8 cellular contexts compared by ENCODE assay signal in genomic region chr19:661427-662196, GRCh38.
DNase-seq lines count a peak whose midpoint lies in the region; ATAC-seq, FAIRE-seq and TF ChIP-seq lines count a peak whose summit lies in the region.

No MANE protein-coding gene starts in this region.

- peaks cover 14% of the 10 kb centered on the region for H3K36me3 Mint-ChIP-seq in T-helper 2 cell treated with Interferon-gamma antibody and Interleukin-4, amounts not matched to agents 5 μg/mL and 100 μg/mL, for 36 hours (ENCODE audit: low read depth)
- H3K36me3 Mint-ChIP-seq in memory B cell = peaks cover 2% of the 10 kb centered on the region
- H3K36me3 Mint-ChIP-seq in stimulated activated naive B cell treated with anti-CD40 and anti-IgM and Interleukin-4, amounts not matched to agents 10 μg/mL and 1 μg/mL and 100 μg/mL, for 72 hours = peaks cover 17 to 20% of the 10 kb centered on the region in 2 donors

- H3K27ac ChIP-seq in brain microvascular endothelial cell = peak overlapping the region; percentile 87

- no peaks in the 10 kb centered on the region for H3K9me3 Mint-ChIP-seq in T-helper 2 cell treated with Interferon-gamma antibody and Interleukin-4, amounts not matched to agents 5 μg/mL and 100 μg/mL, for 36 hours
- no peaks in the 10 kb centered on the region for H3K9me3 Mint-ChIP-seq in memory B cell
- no peaks in the 10 kb centered on the region for H3K9me3 Mint-ChIP-seq in stimulated activated naive B cell treated with anti-CD40 and anti-IgM and Interleukin-4, amounts not matched to agents 10 μg/mL and 1 μg/mL and 100 μg/mL, for 72 hours

- no peaks in the 10 kb centered on the region for H3K27me3 ChIP-seq in brain microvascular endothelial cell (replicated peaks)

- peak overlapping the region; percentile 88 for H3K4me3 ChIP-seq in brain microvascular endothelial cell (ENCODE audit: low read depth, low read length)

- H3K36me3 ChIP-seq in brain microvascular endothelial cell (replicated peaks) = peaks cover 10% of the 10 kb centered on the region

- peak; percentile 41 for ATAC-seq in memory B cell (ENCODE audit: low read depth)
- peak; percentile 58 to 64 for ATAC-seq in stimulated activated naive B cell treated with anti-CD40 and anti-IgM and Interleukin-4, amounts not matched to agents 10 μg/mL and 1 μg/mL and 100 μg/mL, for 72 hours (replicated peaks)

- in situ Hi-C loops in brain microvascular endothelial cell (cut with HindIII; ENCODE audit: low pct_ligation_motif_present, low sequenced_read_pairs) = no loop called here

- peak overlapping the region; percentile 95 for H3K27ac Mint-ChIP-seq in T-helper 2 cell treated with Interferon-gamma antibody and Interleukin-4, amounts not matched to agents 5 μg/mL and 100 μg/mL, for 36 hours
- H3K27ac Mint-ChIP-seq in memory B cell = peak overlapping the region; percentile 92
- peak overlapping the region; percentile 97 for H3K27ac Mint-ChIP-seq in stimulated activated naive B cell treated with anti-CD40 and anti-IgM and Interleukin-4, amounts not matched to agents 10 μg/mL and 1 μg/mL and 100 μg/mL, for 72 hours

- no peak for FAIRE-seq in D721Med (lab: Jason Lieb, UNC)

- peak; percentile 28 for DNase-seq in NK-92 treated with Interleukin-12 subunit alpha and Interleukin-12 subunit beta, amount 100 ng/mL, for 24 hours (lab: John Stamatoyannopoulos, UW)
- DNase-seq in NK-92 (lab: John Stamatoyannopoulos, UW; ENCODE audit: unreplicated experiment) = no peak
- peak; percentile 61 for DNase-seq in T-helper 2 cell treated with Interferon-gamma antibody and Interleukin-4, amounts not matched to agents 5 μg/mL and 100 μg/mL, for 36 hours (ENCODE audit: low spot score)
- DNase-seq in brain microvascular endothelial cell = no peak
- DNase-seq in memory B cell (ENCODE audit: low spot score in 2 of 2) = peak in 1 of 2 donors; percentile 61
- DNase-seq in stimulated activated naive B cell treated with anti-CD40 and anti-IgM and Interleukin-4, amounts not matched to agents 10 μg/mL and 1 μg/mL and 100 μg/mL, for 72 hours = peak; percentile 49
- no peak for DNase-seq in HPDE6-E6E7 (ENCODE audit: extremely low spot score)
- DNase-seq in D721Med (ENCODE audit: insufficient read length, low spot score) = no peak

- no peaks in the 10 kb centered on the region for H3K27me3 Mint-ChIP-seq in T-helper 2 cell treated with Interferon-gamma antibody and Interleukin-4, amounts not matched to agents 5 μg/mL and 100 μg/mL, for 36 hours (ENCODE audit: low read depth)
- H3K27me3 Mint-ChIP-seq in memory B cell = no peaks in the 10 kb centered on the region
- no peaks in the 10 kb centered on the region for H3K27me3 Mint-ChIP-seq in stimulated activated naive B cell treated with anti-CD40 and anti-IgM and Interleukin-4, amounts not matched to agents 10 μg/mL and 1 μg/mL and 100 μg/mL, for 72 hours

- peak overlapping the region; percentile 95 for H3K4me3 Mint-ChIP-seq in T-helper 2 cell treated with Interferon-gamma antibody and Interleukin-4, amounts not matched to agents 5 μg/mL and 100 μg/mL, for 36 hours
- H3K4me3 Mint-ChIP-seq in memory B cell = peak overlapping the region; percentile 98
- H3K4me3 Mint-ChIP-seq in stimulated activated naive B cell treated with anti-CD40 and anti-IgM and Interleukin-4, amounts not matched to agents 10 μg/mL and 1 μg/mL and 100 μg/mL, for 72 hours = peak overlapping the region; percentile 97 to 98

- peaks cover 12% of the 10 kb centered on the region for H3K4me1 Mint-ChIP-seq in T-helper 2 cell treated with Interferon-gamma antibody and Interleukin-4, amounts not matched to agents 5 μg/mL and 100 μg/mL, for 36 hours (ENCODE audit: low read depth)
- peaks cover 28% of the 10 kb centered on the region for H3K4me1 Mint-ChIP-seq in memory B cell
- H3K4me1 Mint-ChIP-seq in stimulated activated naive B cell treated with anti-CD40 and anti-IgM and Interleukin-4, amounts not matched to agents 10 μg/mL and 1 μg/mL and 100 μg/mL, for 72 hours = peaks cover 42 to 73% of the 10 kb centered on the region in 2 donors

- TF ChIP-seq CTCF in brain microvascular endothelial cell (IDR thresholded peaks at IDR 0.05; ENCODE audit: low read depth, low read length, missing control alignments) (no peak), D721Med (IDR thresholded peaks at IDR 0.05; ENCODE audit: insufficient read depth, missing control alignments) (no peak)

Comparison
In these comparisons a context has a peak if more than half of its experiments do, and no peak if none do; other contexts are left out.
1. DNase-seq: peak in NK-92 treated with Interleukin-12 subunit alpha and Interleukin-12 subunit beta, amount 100 ng/mL, for 24 hours (single experiment), T-helper 2 cell treated with Interferon-gamma antibody and Interleukin-4, amounts not matched to agents 5 μg/mL and 100 μg/mL, for 36 hours (single experiment) and stimulated activated naive B cell treated with anti-CD40 and anti-IgM and Interleukin-4, amounts not matched to agents 10 μg/mL and 1 μg/mL and 100 μg/mL, for 72 hours (single experiment); none in NK-92 (single experiment), brain microvascular endothelial cell (single experiment), HPDE6-E6E7 (single experiment) and D721Med (single experiment).
2. Peak in every context shown above with its lines, with median percentiles within 50 percentile points of each other: H3K27ac Mint-ChIP-seq and H3K4me3 Mint-ChIP-seq.